17 cellular contexts compared by ENCODE assay signal in the genomic region with DNA sequence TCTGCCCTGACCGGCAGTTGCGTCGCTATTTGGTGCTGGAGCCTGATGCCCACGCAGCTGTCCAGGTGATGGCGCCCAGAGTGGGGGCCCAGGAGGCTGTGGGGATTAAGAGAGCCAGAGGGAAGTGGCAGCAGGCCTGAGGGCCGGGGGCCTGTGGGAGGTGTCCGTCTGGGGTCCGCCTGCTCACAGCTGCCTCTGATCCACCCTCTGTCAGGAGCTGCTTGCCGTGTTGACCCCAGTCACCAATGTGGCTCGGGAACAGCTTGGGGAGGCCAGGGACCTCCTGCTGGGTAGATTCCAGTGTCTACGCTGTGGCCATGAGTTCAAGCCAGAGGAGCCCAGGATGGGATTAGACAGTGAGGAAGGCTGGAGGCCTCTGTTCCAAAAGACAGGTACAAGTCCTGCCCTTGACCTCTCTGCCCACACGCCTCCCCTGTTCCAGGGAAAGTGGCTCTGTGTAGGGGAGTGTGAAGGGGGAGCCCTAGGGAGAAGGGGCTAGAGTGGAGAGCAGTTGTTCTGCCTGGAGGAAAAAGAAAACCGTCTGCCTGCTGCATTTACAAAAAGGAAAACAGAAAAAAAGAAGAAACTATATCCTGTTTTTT. TPM values are rescaled to one million over a fixed set of nuclear protein-coding genes. Genes with fewer than 3 reads are reported as not detected.
"Had no signal": no experiment of that assay in that cellular context is flagged by ENCODE, and none has a peak within 500 bp of the region (broad histone marks: within the 10 kb centered on the region; RNA-seq: fewer than 3 reads in every experiment).

No MANE protein-coding gene starts in this region.

- DNase-seq: activated CD4-positive, alpha-beta T cell treated with anti-CD3 and anti-CD28 coated beads, Interleukin-2, amount 10 ng/mL, durations not matched to agents 7 days and 5 days; activated naive CD4-positive, alpha-beta T cell treated with Interleukin-2 at 50 U/mL for 16 hours; dorsolateral prefrontal cortex; immature natural killer cell; left cardiac atrium; stimulated activated CD4-positive, alpha-beta T cell treated with anti-CD3 and anti-CD28 coated beads, Interleukin-15, amount 100 ng/mL, for 24 hours; stimulated activated CD4-positive, alpha-beta T cell treated with anti-CD3 and anti-CD28 coated beads, Interleukin-4, amount 100 ng/mL, for 24 hours; stimulated activated naive CD4-positive, alpha-beta T cell treated with Interleukin-2 at 50 U/mL for 16 hours; substantia nigra; T-helper 2 cell had no signal

- H3K4me1 ChIP-seq: upper lobe of left lung had no signal

- H3K9me3 ChIP-seq: upper lobe of left lung had no signal

- H3K4me1 Mint-ChIP-seq: mesothelial cell of epicardium, WTC11 had no signal

- H3K27me3 ChIP-seq: dorsolateral prefrontal cortex, upper lobe of left lung had no signal

- H3K27ac Mint-ChIP-seq: activated CD4-positive, alpha-beta T cell treated with anti-CD3 and anti-CD28 coated beads, Interleukin-2, amount 10 ng/mL, durations not matched to agents 7 days and 5 days; activated T-helper 17 cell treated with anti-CD3 and anti-CD28 coated beads, Interleukin-2, amount 50 U/mL, for 72 hours; mesothelial cell of epicardium; WTC11 had no signal

- H3K27me3 Mint-ChIP-seq: activated CD4-positive, alpha-beta T cell treated with anti-CD3 and anti-CD28 coated beads, Interleukin-2, amount 10 ng/mL, durations not matched to agents 7 days and 5 days; activated T-helper 17 cell treated with anti-CD3 and anti-CD28 coated beads, Interleukin-2, amount 50 U/mL, for 72 hours had no signal

- H3K9me3 Mint-ChIP-seq: activated CD4-positive, alpha-beta T cell treated with anti-CD3 and anti-CD28 coated beads, Interleukin-2, amount 10 ng/mL, durations not matched to agents 7 days and 5 days; activated T-helper 17 cell treated with anti-CD3 and anti-CD28 coated beads, Interleukin-2, amount 50 U/mL, for 72 hours; immature natural killer cell; mesothelial cell of epicardium; WTC11 had no signal

- ATAC-seq: activated T-helper 17 cell treated with anti-CD3 and anti-CD28 coated beads, Interleukin-2, amount 50 U/mL, for 72 hours; esophagus mucosa had no signal

- H3K4me3 ChIP-seq: dorsolateral prefrontal cortex, lung, skin epidermis, upper lobe of left lung had no signal

- H3K27ac ChIP-seq: skin epidermis had no signal

- H3K4me3 Mint-ChIP-seq: activated CD4-positive, alpha-beta T cell treated with anti-CD3 and anti-CD28 coated beads, Interleukin-2, amount 10 ng/mL, durations not matched to agents 7 days and 5 days; activated T-helper 17 cell treated with anti-CD3 and anti-CD28 coated beads, Interleukin-2, amount 50 U/mL, for 72 hours; immature natural killer cell; mesothelial cell of epicardium; WTC11 had no signal

RNA-seq across cellular contexts. Expression of gene SLC4A3, which starts 18.2 kb away (rescaled TPM):
- total RNA-seq: activated CD4-positive, alpha-beta T cell treated with anti-CD3 and anti-CD28 coated beads, Interleukin-2, amount 10 ng/mL, durations not matched to agents 7 days and 5 days; activated T-helper 17 cell treated with anti-CD3 and anti-CD28 coated beads, Interleukin-2, amount 50 U/mL, for 72 hours had no signal

RNA-seq across cellular contexts. Expression of gene INHA, which starts 37.1 kb away (rescaled TPM):
- total RNA-seq: activated CD4-positive, alpha-beta T cell treated with anti-CD3 and anti-CD28 coated beads, Interleukin-2, amount 10 ng/mL, durations not matched to agents 7 days and 5 days; activated T-helper 17 cell treated with anti-CD3 and anti-CD28 coated beads, Interleukin-2, amount 50 U/mL, for 72 hours had no signal
- polyA plus RNA-seq: immature natural killer cell had no signal

RNA-seq across cellular contexts. Expression of gene OBSL1, which starts 37.9 kb away (rescaled TPM):
- total RNA-seq: activated CD4-positive, alpha-beta T cell treated with anti-CD3 and anti-CD28 coated beads, Interleukin-2, amount 10 ng/mL, durations not matched to agents 7 days and 5 days had no signal
